In the genomic region with DNA sequence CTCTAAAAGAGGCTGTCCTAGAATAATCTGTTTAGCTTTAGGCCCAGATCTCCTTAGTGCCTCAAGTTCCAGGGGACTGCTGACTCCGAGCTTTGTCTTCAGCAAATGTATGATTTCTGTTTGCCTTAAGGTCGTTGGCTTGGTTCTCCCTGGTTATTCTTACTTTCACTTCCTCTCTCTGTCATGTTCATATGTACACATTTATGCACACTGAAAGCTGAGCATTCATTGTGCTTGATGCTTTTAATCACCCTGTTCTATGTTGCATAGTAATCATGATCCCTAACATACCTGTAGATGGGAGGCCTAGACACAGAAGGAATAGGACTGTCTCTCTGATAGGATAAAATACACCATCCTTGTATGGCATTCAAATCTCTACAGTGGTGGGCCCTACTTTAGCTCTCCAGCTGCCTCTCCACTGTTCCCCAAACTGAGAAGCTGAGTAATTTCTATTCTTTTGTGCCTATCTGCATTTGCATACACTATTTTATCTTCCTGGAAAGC, we compare ENCODE assay signal across 8 cellular contexts. TPM values are rescaled to one million over a fixed set of nuclear protein-coding genes. Genes with fewer than 3 reads are reported as not detected.
A peak's percentile ranks its signal among the peaks of the same experiment; 100 is the strongest.
DNase-seq lines count a peak whose midpoint lies in the region; ATAC-seq and TF ChIP-seq lines count a peak whose summit lies in the region.

No MANE protein-coding gene starts in this region.

- no peaks in the 10 kb centered on the region for H3K79me2 ChIP-seq in mesendoderm (ENCODE audit: control insufficient read depth, insufficient read depth, low read length)

- H4K8ac ChIP-seq in mesendoderm (ENCODE audit: low read depth, low read length) = no peak overlapping the region

- no peaks in the 10 kb centered on the region for H3K9me3 Mint-ChIP-seq in osteocyte (ENCODE audit: unreplicated experiment)

- no peak overlapping the region for H3K4me3 Mint-ChIP-seq in osteocyte (ENCODE audit: unreplicated experiment)

- H3K27ac ChIP-seq in right atrium auricular region (peak overlapping the region; percentile 17 to 19), ascending aorta (peak overlapping the region in 1 of 2 donors; percentile 57), mesendoderm (ENCODE audit: low read depth, low read length) (no peak overlapping the region)

- H2AK5ac ChIP-seq in mesendoderm (ENCODE audit: low read length) = no peak overlapping the region

- WGBS in mesendoderm (ENCODE audit: extremely low coverage, insufficient coverage, low lambda C conversion rate) = no CpG with 5 or more reads among the region's 2 CpGs

- H3K9me3 ChIP-seq in right atrium auricular region (no peaks in the 10 kb centered on the region), ascending aorta (no peaks in the 10 kb centered on the region)

- H4K5ac ChIP-seq in mesendoderm (ENCODE audit: low read length) = no peak overlapping the region

- no peak overlapping the region for H2BK5ac ChIP-seq in mesendoderm (ENCODE audit: low read length)

- H3K4ac ChIP-seq in mesendoderm (ENCODE audit: low read depth, low read length) = no peak overlapping the region

- H3K4me3 ChIP-seq in right atrium auricular region (no peak overlapping the region), ascending aorta (no peak overlapping the region), mesendoderm (ENCODE audit: low read length) (no peak overlapping the region)

- H3K27me3 ChIP-seq in right atrium auricular region (no peaks in the 10 kb centered on the region), ascending aorta (no peaks in the 10 kb centered on the region), mesendoderm (ENCODE audit: insufficient read depth, low read length, poor library complexity) (no peaks in the 10 kb centered on the region)

- H3K18ac ChIP-seq in mesendoderm (ENCODE audit: low read length) = no peak overlapping the region

- TF ChIP-seq CTCF in GM13976 (IDR thresholded peaks at IDR 0.05; ENCODE audit: borderline replicate concordance, control extremely low read depth, extremely low read depth, insufficient read depth, missing control alignments) = no peak
- TF ChIP-seq CTCF in right atrium auricular region (IDR thresholded peaks at IDR 0.05) = no peak
- TF ChIP-seq CTCF in osteocyte (IDR thresholded peaks at IDR 0.05) = no peak
- no peak for TF ChIP-seq CTCF in ascending aorta (IDR thresholded peaks at IDR 0.05)

- H3K36me3 Mint-ChIP-seq in osteocyte (ENCODE audit: unreplicated experiment) = no peaks in the 10 kb centered on the region

- no peak overlapping the region for H3K23ac ChIP-seq in mesendoderm (ENCODE audit: low read length)

- H3K36me3 ChIP-seq in right atrium auricular region (no peaks in the 10 kb centered on the region), ascending aorta (no peaks in the 10 kb centered on the region), mesendoderm (ENCODE audit: control insufficient read depth, insufficient read depth, low read length) (no peaks in the 10 kb centered on the region)

- ATAC-seq in GM21526 (IDR thresholded peaks at IDR 0.05; ENCODE audit: low FRiP score, unreplicated experiment) (peak; percentile 82), HG03565 (IDR thresholded peaks at IDR 0.05; ENCODE audit: unreplicated experiment) (peak; percentile 76)

- H3K9ac ChIP-seq in mesendoderm (ENCODE audit: low read length) = no peak overlapping the region

- no peak overlapping the region for H2BK15ac ChIP-seq in mesendoderm (replicated peaks; ENCODE audit: low read depth)

- H3K79me1 ChIP-seq in mesendoderm (ENCODE audit: low read length) = no peaks in the 10 kb centered on the region

- peaks cover 14% of the 10 kb centered on the region for H3K27me3 Mint-ChIP-seq in osteocyte (ENCODE audit: unreplicated experiment)

- H3K4me1 Mint-ChIP-seq in osteocyte (ENCODE audit: unreplicated experiment) = peaks cover 6% of the 10 kb centered on the region

- peak; percentile 57 for DNase-seq in GM13976 (ENCODE audit: low spot score)
- DNase-seq in right atrium auricular region (ENCODE audit: low spot score) = no peak
- no peak for DNase-seq in osteocyte (ENCODE audit: extremely low spot score, unreplicated experiment)
- no peak for DNase-seq in mucosa of gallbladder (ENCODE audit: low spot score)
- no peak for DNase-seq in ascending aorta (ENCODE audit: low spot score in 2 of 2)
- DNase-seq in mesendoderm = no peak

- no peak overlapping the region for H3K27ac Mint-ChIP-seq in osteocyte (ENCODE audit: unreplicated experiment)

- no peak overlapping the region for H3K4me2 ChIP-seq in mesendoderm (ENCODE audit: low read length)

- peaks cover 0 to 5% of the 10 kb centered on the region in 2 donors for H3K4me1 ChIP-seq in right atrium auricular region
- peaks cover 0 to 2% of the 10 kb centered on the region in 2 donors for H3K4me1 ChIP-seq in ascending aorta
- H3K4me1 ChIP-seq in mesendoderm (ENCODE audit: control insufficient read depth, low read depth, low read length) = no peaks in the 10 kb centered on the region

- intact Hi-C loops in ascending aorta (cut with DNase I) = no loop called here

- H3K56ac ChIP-seq in mesendoderm (ENCODE audit: low read length) = no peak overlapping the region

- no peak overlapping the region for H2BK120ac ChIP-seq in mesendoderm (ENCODE audit: low read depth, low read length)

- in situ Hi-C loops in GM13976 (cut with MboI; ENCODE audit: low sequenced_read_pairs, unreplicated experiment) = loop anchor here (25.0 kb wide), 1 partner anchor 466 kb away; a partner anchor contains a TSS

RNA-seq across cellular contexts. Expression of a gene that starts 7.2 kb away (rescaled TPM):
- 10 to 100 TPM; 13.0 to 24.0 TPM for total RNA-seq in right atrium auricular region
- 72.6 and 74.1 TPM in 2 replicates for total RNA-seq in osteocyte
- total RNA-seq in mucosa of gallbladder = 104 TPM
- 4.2 TPM for total RNA-seq in ascending aorta
- polyA plus RNA-seq in mesendoderm (2013, experiment 1 of 2) = 5.2 TPM
- 5.5 TPM for polyA plus RNA-seq in mesendoderm (2013, experiment 2 of 2)

RNA-seq across cellular contexts. Expression of a gene that starts 35.7 kb away (rescaled TPM):
- total RNA-seq in right atrium auricular region = 1 to 10 TPM; 4.6 to 7.7 TPM
- 59.7 and 66.6 TPM in 2 replicates for total RNA-seq in osteocyte
- total RNA-seq in mucosa of gallbladder = 12.9 TPM
- 10.7 TPM for total RNA-seq in ascending aorta
- 1.3 TPM for polyA plus RNA-seq in mesendoderm (2013, experiment 1 of 2)
- polyA plus RNA-seq in mesendoderm (2013, experiment 2 of 2) = 1.2 TPM
